ENCODE assay signal across 8 cellular contexts in genomic region chr15:78061963-78062427, GRCh38. TPM values are rescaled to one million over a fixed set of nuclear protein-coding genes. Genes with fewer than 3 reads are reported as not detected.
DNase-seq lines count a peak whose midpoint lies in the region; ATAC-seq and TF ChIP-seq lines count a peak whose summit lies in the region.

No MANE protein-coding gene starts in this region.

- peaks cover 76% of the 10 kb centered on the region for H3K79me2 ChIP-seq in DOHH2 (ENCODE audit: control insufficient read depth, low read length)

- 0 out of 2 replicates have a peak, but pooled peaks cover 2% of the 10 kb centered on the region for H3F3A ChIP-seq in DOHH2 (ENCODE audit: control insufficient read depth, insufficient read depth)

- H3K27ac Mint-ChIP-seq in osteocyte (ENCODE audit: unreplicated experiment) = peak overlapping the region; percentile 88

- H3K27ac ChIP-seq in DOHH2 (ENCODE audit: low read depth, low read length) (no peak overlapping the region), duodenal mucosa (ENCODE audit: low read depth, low read length) (peak overlapping the region; percentile 44)

- H3K9me3 ChIP-seq in DOHH2 (ENCODE audit: control insufficient read depth, insufficient read depth, low read length) (no peaks in the 10 kb centered on the region), duodenal mucosa (ENCODE audit: control insufficient read depth in 1 of 2, low read length in 2 of 2) (no peaks in the 10 kb centered on the region)

- H3K36me3 ChIP-seq in DOHH2 (ENCODE audit: control insufficient read depth, low read length) (peaks cover 5% of the 10 kb centered on the region; the same call in 1 of the 2 replicates), duodenal mucosa (ENCODE audit: control insufficient read depth in 1 of 2, insufficient read depth in 2 of 2, low read length in 2 of 2) (no peaks in the 10 kb centered on the region)

- TF ChIP-seq CTCF in DOHH2 (IDR thresholded peaks at IDR 0.05; ENCODE audit: low read depth, low read length, poor library complexity, severe bottlenecking) (no peak), osteocyte (IDR thresholded peaks at IDR 0.05) (no peak)

- peaks cover 43% of the 10 kb centered on the region for H3K4me1 ChIP-seq in DOHH2 (ENCODE audit: control insufficient read depth, low read length)
- peaks cover 82 to 83% of the 10 kb centered on the region in 2 donors for H3K4me1 ChIP-seq in duodenal mucosa (ENCODE audit: control insufficient read depth in 1 of 2, insufficient read depth in 2 of 2, low read length in 2 of 2)

- H3K9me2 ChIP-seq in DOHH2 (replicated peaks; ENCODE audit: control insufficient read depth, low read length) = no peaks in the 10 kb centered on the region

- DNase-seq in RPMI8226 (peak; percentile 61), osteocyte (ENCODE audit: extremely low spot score, unreplicated experiment) (no peak), SHP77 treated with DMSO at 0.1 percent for 48 hours (lab: John Stamatoyannopoulos, UW) (no peak), NOMO-1 treated with dmso at 0.1 percent for 144 hours (lab: John Stamatoyannopoulos, UW; ENCODE audit: unreplicated experiment) (no peak)

- H3K36me3 Mint-ChIP-seq in osteocyte (ENCODE audit: unreplicated experiment) = peaks cover 2% of the 10 kb centered on the region

- peak overlapping the region; percentile 34; the same call in 1 of the 2 replicates for H3K4me3 ChIP-seq in DOHH2 (ENCODE audit: low read length)
- peak overlapping the region; percentile 35 to 48 for H3K4me3 ChIP-seq in duodenal mucosa (ENCODE audit: low read depth in 1 of 2, low read length in 2 of 2)

- H3K4me1 Mint-ChIP-seq in osteocyte (ENCODE audit: unreplicated experiment) = peaks cover 37% of the 10 kb centered on the region

- H3K27me3 ChIP-seq in DOHH2 (ENCODE audit: control insufficient read depth, low read length) (no peaks in the 10 kb centered on the region), duodenal mucosa (ENCODE audit: control insufficient read depth in 1 of 2, insufficient read depth in 2 of 2, low read length in 2 of 2) (no peaks in the 10 kb centered on the region)

- H3K9ac ChIP-seq in duodenal mucosa (ENCODE audit: low read depth in 1 of 2, low read length in 2 of 2) = peak overlapping the region; percentile 49 to 50

- peak; percentile 44 for ATAC-seq in GM21717 (IDR thresholded peaks at IDR 0.05; ENCODE audit: unreplicated experiment)
- no peak for ATAC-seq in GM19397 (IDR thresholded peaks at IDR 0.05; ENCODE audit: unreplicated experiment)

- H4K20me1 ChIP-seq in DOHH2 (ENCODE audit: control insufficient read depth, insufficient read depth, low read depth, low read length) = peaks cover 7% of the 10 kb centered on the region; the same call in 1 of the 2 replicates

- H3K4me2 ChIP-seq in DOHH2 (ENCODE audit: low read length) = peak overlapping the region; percentile 53

- peak overlapping the region; percentile 53 for H3K4me3 Mint-ChIP-seq in osteocyte (ENCODE audit: unreplicated experiment)

- no peaks in the 10 kb centered on the region for H3K27me3 Mint-ChIP-seq in osteocyte (ENCODE audit: unreplicated experiment)

- no peaks in the 10 kb centered on the region for H3K9me3 Mint-ChIP-seq in osteocyte (ENCODE audit: unreplicated experiment)

RNA-seq across cellular contexts. Expression of gene TBC1D2B, which starts 15.5 kb away (rescaled TPM):
- 65.5 and 69.3 TPM in 2 replicates for total RNA-seq in osteocyte

RNA-seq across cellular contexts. Expression of gene SH2D7, which starts 30.4 kb away (rescaled TPM):
- not detected in 2 replicates for total RNA-seq in osteocyte
